ENCODE assay signal across 2 cellular contexts in genomic region chr2:213980883-213981282, GRCh38.
TF ChIP-seq lines count a peak whose summit lies in the region.

No MANE protein-coding gene starts in this region.

TF ChIP-seq in SK-N-SH, 30 proteins besides CTCF, POLR2A, EP300 and RAD21:
- TF ChIP-seq SMC3 (IDR thresholded peaks at IDR 0.05; ENCODE audit: low read depth, low read length) (no peak), POLR2AphosphoS5 (IDR thresholded peaks at IDR 0.05; ENCODE audit: low read depth, low read length) (no peak), GATA2 (CRISPR knock-in tag; IDR thresholded peaks at IDR 0.05) (no peak), FOXJ3 (CRISPR knock-in tag; IDR thresholded peaks at IDR 0.05) (no peak), EZH2phosphoT487 (IDR thresholded peaks at IDR 0.05; ENCODE audit: borderline replicate concordance, low read depth) (no peak), TAF1 (IDR thresholded peaks at IDR 0.05; ENCODE audit: borderline replicate concordance, low read depth, low read length) (no peak), ELF1 (IDR thresholded peaks at IDR 0.05) (no peak), RFX5 (IDR thresholded peaks at IDR 0.05; ENCODE audit: low read length) (no peak), RXRA (IDR thresholded peaks at IDR 0.05; ENCODE audit: borderline replicate concordance, low read depth) (no peak), TEAD4 (IDR thresholded peaks at IDR 0.05; ENCODE audit: borderline replicate concordance, insufficient read depth) (no peak), GABPA (IDR thresholded peaks at IDR 0.05; ENCODE audit: low read depth) (no peak), FOXM1 (IDR thresholded peaks at IDR 0.05; ENCODE audit: low read depth) (no peak)
- TF ChIP-seq, protein P1, sequence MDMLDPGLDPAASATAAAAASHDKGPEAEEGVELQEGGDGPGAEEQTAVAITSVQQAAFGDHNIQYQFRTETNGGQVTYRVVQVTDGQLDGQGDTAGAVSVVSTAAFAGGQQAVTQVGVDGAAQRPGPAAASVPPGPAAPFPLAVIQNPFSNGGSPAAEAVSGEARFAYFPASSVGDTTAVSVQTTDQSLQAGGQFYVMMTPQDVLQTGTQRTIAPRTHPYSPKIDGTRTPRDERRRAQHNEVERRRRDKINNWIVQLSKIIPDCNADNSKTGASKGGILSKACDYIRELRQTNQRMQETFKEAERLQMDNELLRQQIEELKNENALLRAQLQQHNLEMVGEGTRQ (IDR thresholded peaks at IDR 0.05; ENCODE audit: borderline replicate concordance, low read depth, low read length) = no peak
- TF ChIP-seq, protein P2, sequence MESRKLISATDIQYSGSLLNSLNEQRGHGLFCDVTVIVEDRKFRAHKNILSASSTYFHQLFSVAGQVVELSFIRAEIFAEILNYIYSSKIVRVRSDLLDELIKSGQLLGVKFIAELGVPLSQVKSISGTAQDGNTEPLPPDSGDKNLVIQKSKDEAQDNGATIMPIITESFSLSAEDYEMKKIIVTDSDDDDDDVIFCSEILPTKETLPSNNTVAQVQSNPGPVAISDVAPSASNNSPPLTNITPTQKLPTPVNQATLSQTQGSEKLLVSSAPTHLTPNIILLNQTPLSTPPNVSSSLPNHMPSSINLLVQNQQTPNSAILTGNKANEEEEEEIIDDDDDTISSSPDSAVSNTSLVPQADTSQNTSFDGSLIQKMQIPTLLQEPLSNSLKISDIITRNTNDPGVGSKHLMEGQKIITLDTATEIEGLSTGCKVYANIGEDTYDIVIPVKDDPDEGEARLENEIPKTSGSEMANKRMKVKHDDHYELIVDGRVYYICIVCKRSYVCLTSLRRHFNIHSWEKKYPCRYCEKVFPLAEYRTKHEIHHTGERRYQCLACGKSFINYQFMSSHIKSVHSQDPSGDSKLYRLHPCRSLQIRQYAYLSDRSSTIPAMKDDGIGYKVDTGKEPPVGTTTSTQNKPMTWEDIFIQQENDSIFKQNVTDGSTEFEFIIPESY (IDR thresholded peaks at IDR 0.05; ENCODE audit: borderline replicate concordance, low read depth) = no peak
- TF ChIP-seq, protein P3, sequence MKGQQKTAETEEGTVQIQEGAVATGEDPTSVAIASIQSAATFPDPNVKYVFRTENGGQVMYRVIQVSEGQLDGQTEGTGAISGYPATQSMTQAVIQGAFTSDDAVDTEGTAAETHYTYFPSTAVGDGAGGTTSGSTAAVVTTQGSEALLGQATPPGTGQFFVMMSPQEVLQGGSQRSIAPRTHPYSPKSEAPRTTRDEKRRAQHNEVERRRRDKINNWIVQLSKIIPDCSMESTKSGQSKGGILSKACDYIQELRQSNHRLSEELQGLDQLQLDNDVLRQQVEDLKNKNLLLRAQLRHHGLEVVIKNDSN (IDR thresholded peaks at IDR 0.05; ENCODE audit: borderline replicate concordance, low read depth) = no peak
- TF ChIP-seq, protein P4, sequence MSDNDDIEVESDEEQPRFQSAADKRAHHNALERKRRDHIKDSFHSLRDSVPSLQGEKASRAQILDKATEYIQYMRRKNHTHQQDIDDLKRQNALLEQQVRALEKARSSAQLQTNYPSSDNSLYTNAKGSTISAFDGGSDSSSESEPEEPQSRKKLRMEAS (IDR thresholded peaks at IDR 0.05; ENCODE audit: low read depth) = no peak

TF ChIP-seq in SK-N-SH treated with all-trans-retinoic acid at 6 μM for 48 hours, 23 proteins besides CTCF, POLR2A, EP300 and RAD21:
- TF ChIP-seq PPARA (CRISPR knock-in tag; IDR thresholded peaks at IDR 0.05; ENCODE audit: borderline replicate concordance) (no peak), OSR1 (CRISPR knock-in tag; IDR thresholded peaks at IDR 0.05) (no peak), CSDC2 (CRISPR knock-in tag; IDR thresholded peaks at IDR 0.05) (no peak), ZC3H10 (CRISPR knock-in tag; IDR thresholded peaks at IDR 0.05) (no peak), RARB (CRISPR knock-in tag; IDR thresholded peaks at IDR 0.05) (no peak)
- TF ChIP-seq, protein P5, sequence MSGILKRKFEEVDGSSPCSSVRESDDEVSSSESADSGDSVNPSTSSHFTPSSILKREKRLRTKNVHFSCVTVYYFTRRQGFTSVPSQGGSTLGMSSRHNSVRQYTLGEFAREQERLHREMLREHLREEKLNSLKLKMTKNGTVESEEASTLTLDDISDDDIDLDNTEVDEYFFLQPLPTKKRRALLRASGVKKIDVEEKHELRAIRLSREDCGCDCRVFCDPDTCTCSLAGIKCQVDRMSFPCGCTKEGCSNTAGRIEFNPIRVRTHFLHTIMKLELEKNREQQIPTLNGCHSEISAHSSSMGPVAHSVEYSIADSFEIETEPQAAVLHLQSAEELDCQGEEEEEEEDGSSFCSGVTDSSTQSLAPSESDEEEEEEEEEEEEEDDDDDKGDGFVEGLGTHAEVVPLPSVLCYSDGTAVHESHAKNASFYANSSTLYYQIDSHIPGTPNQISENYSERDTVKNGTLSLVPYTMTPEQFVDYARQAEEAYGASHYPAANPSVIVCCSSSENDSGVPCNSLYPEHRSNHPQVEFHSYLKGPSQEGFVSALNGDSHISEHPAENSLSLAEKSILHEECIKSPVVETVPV (CRISPR knock-in tag; IDR thresholded peaks at IDR 0.05) = no peak
- TF ChIP-seq, protein P6, sequence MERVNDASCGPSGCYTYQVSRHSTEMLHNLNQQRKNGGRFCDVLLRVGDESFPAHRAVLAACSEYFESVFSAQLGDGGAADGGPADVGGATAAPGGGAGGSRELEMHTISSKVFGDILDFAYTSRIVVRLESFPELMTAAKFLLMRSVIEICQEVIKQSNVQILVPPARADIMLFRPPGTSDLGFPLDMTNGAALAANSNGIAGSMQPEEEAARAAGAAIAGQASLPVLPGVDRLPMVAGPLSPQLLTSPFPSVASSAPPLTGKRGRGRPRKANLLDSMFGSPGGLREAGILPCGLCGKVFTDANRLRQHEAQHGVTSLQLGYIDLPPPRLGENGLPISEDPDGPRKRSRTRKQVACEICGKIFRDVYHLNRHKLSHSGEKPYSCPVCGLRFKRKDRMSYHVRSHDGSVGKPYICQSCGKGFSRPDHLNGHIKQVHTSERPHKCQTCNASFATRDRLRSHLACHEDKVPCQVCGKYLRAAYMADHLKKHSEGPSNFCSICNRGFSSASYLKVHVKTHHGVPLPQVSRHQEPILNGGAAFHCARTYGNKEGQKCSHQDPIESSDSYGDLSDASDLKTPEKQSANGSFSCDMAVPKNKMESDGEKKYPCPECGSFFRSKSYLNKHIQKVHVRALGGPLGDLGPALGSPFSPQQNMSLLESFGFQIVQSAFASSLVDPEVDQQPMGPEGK (CRISPR knock-in tag; IDR thresholded peaks at IDR 0.05; ENCODE audit: borderline replicate concordance) = no peak
TF ChIP-seq in SK-N-SH treated with all-trans-retinoic acid at 6 μM for 48 hours: peak in this region for 0.
